ENCODE assay signal across 24 cellular contexts in genomic region chr14:97246648-97247047, GRCh38.
"Had no signal": no experiment of that assay in that cellular context is flagged by ENCODE, and none has a peak within 500 bp of the region (broad histone marks: within the 10 kb centered on the region; RNA-seq: fewer than 3 reads in every experiment).

No MANE protein-coding gene starts in this region.

- ATAC-seq: effector memory CD8-positive, alpha-beta T cell; esophagus mucosa; foreskin keratinocyte; gastrocnemius medialis; gastroesophageal sphincter; heart left ventricle; heart right ventricle had no signal

- H3K27ac Mint-ChIP-seq: dendritic cell treated with granulocyte-macrophage colony-stimulating factor and Interleukin-4, amounts not matched to agents 40 ng/mL and 50 ng/mL, for 4 days; endodermal cell had no signal

- H3K27ac ChIP-seq: colonic mucosa, coronary artery, dorsolateral prefrontal cortex, epithelial cell of prostate, esophagus squamous epithelium, foreskin keratinocyte, gastrocnemius medialis, gastroesophageal sphincter, heart left ventricle, heart right ventricle had no signal

- H3K27me3 ChIP-seq: colonic mucosa, foreskin keratinocyte, gastrocnemius medialis had no signal

- DNase-seq: colonic mucosa; cortex of kidney; dermis blood vessel endothelial cell; dorsolateral prefrontal cortex; effector CD4-positive, alpha-beta T cell; effector CD8-positive, alpha-beta T cell; effector memory CD4-positive, alpha-beta T cell; effector memory CD8-positive, alpha-beta T cell; endodermal cell; erythroblast; esophagus squamous epithelium; foreskin fibroblast; foreskin keratinocyte; foreskin melanocyte; gastrocnemius medialis; glutamatergic neuron; head of caudate nucleus; heart left ventricle; heart right ventricle had no signal

- H3K4me3 ChIP-seq: colonic mucosa, coronary artery, dorsolateral prefrontal cortex, esophagus squamous epithelium, gastrocnemius medialis, gastroesophageal sphincter, heart left ventricle, heart right ventricle had no signal

- H3K36me3 ChIP-seq: colonic mucosa, esophagus squamous epithelium, gastrocnemius medialis, gastroesophageal sphincter, heart left ventricle, heart right ventricle had no signal

- H3K4me1 ChIP-seq: colonic mucosa, esophagus squamous epithelium, foreskin keratinocyte, gastrocnemius medialis, gastroesophageal sphincter, heart left ventricle, heart right ventricle had no signal

- H3K4me1 Mint-ChIP-seq: endodermal cell had no signal

- H3K9me3 ChIP-seq: colonic mucosa, esophagus squamous epithelium, gastrocnemius medialis, gastroesophageal sphincter, heart left ventricle, heart right ventricle had no signal

- H3K27me3 Mint-ChIP-seq: dendritic cell treated with granulocyte-macrophage colony-stimulating factor and Interleukin-4, amounts not matched to agents 40 ng/mL and 50 ng/mL, for 4 days had no signal

- H3K9me3 Mint-ChIP-seq: dendritic cell treated with granulocyte-macrophage colony-stimulating factor and Interleukin-4, amounts not matched to agents 40 ng/mL and 50 ng/mL, for 4 days; effector memory CD8-positive, alpha-beta T cell; endodermal cell had no signal

- H3K4me3 Mint-ChIP-seq: dendritic cell treated with granulocyte-macrophage colony-stimulating factor and Interleukin-4, amounts not matched to agents 40 ng/mL and 50 ng/mL, for 4 days; effector memory CD8-positive, alpha-beta T cell; endodermal cell had no signal
